1 cellular context compared by ENCODE assay signal in genomic region chr1:64196074-64196869, GRCh38.
TF ChIP-seq lines count a peak whose summit lies in the region.

No MANE protein-coding gene starts in this region.

TF ChIP-seq in SK-N-SH treated with all-trans-retinoic acid at 6 μM for 48 hours, 23 proteins besides CTCF, POLR2A, EP300 and RAD21 (continued from another document):
- TF ChIP-seq PATZ1 (CRISPR knock-in tag; IDR thresholded peaks at IDR 0.05; ENCODE audit: borderline replicate concordance), result no peak
- no peak for TF ChIP-seq CSRNP3 (CRISPR knock-in tag; IDR thresholded peaks at IDR 0.05)
- TF ChIP-seq ESRRG (CRISPR knock-in tag; IDR thresholded peaks at IDR 0.05), result no peak
- TF ChIP-seq TSHZ2 (CRISPR knock-in tag; IDR thresholded peaks at IDR 0.05), result no peak
- no peak for TF ChIP-seq ZNF8 (CRISPR knock-in tag; IDR thresholded peaks at IDR 0.05)
- TF ChIP-seq BACH2 (CRISPR knock-in tag; IDR thresholded peaks at IDR 0.05; ENCODE audit: borderline replicate concordance), result no peak
- no peak for TF ChIP-seq ARNTL (CRISPR knock-in tag; IDR thresholded peaks at IDR 0.05; ENCODE audit: borderline replicate concordance, low read depth)
- no peak for TF ChIP-seq ZC3H10 (CRISPR knock-in tag; IDR thresholded peaks at IDR 0.05)
- no peak for TF ChIP-seq CREB5 (CRISPR knock-in tag; IDR thresholded peaks at IDR 0.05; ENCODE audit: low read depth)
- no peak for TF ChIP-seq TCF4 (CRISPR knock-in tag; IDR thresholded peaks at IDR 0.05; ENCODE audit: borderline replicate concordance)
- no peak for TF ChIP-seq PPARA (CRISPR knock-in tag; IDR thresholded peaks at IDR 0.05; ENCODE audit: borderline replicate concordance)
- TF ChIP-seq CSDC2 (CRISPR knock-in tag; IDR thresholded peaks at IDR 0.05), result no peak
- TF ChIP-seq OSR1 (CRISPR knock-in tag; IDR thresholded peaks at IDR 0.05), result no peak
- no peak for TF ChIP-seq ISL1 (CRISPR knock-in tag; IDR thresholded peaks at IDR 0.05)
- TF ChIP-seq ZFP30 (CRISPR knock-in tag; IDR thresholded peaks at IDR 0.05), result no peak
- TF ChIP-seq ZNF70 (CRISPR knock-in tag; IDR thresholded peaks at IDR 0.05), result no peak
- TF ChIP-seq ZFP3 (CRISPR knock-in tag; IDR thresholded peaks at IDR 0.05), result no peak
- TF ChIP-seq TOX (CRISPR knock-in tag; IDR thresholded peaks at IDR 0.05; ENCODE audit: borderline replicate concordance), result no peak
